Comparison of ENCODE assay signal across 2 cellular contexts in the genomic region with DNA sequence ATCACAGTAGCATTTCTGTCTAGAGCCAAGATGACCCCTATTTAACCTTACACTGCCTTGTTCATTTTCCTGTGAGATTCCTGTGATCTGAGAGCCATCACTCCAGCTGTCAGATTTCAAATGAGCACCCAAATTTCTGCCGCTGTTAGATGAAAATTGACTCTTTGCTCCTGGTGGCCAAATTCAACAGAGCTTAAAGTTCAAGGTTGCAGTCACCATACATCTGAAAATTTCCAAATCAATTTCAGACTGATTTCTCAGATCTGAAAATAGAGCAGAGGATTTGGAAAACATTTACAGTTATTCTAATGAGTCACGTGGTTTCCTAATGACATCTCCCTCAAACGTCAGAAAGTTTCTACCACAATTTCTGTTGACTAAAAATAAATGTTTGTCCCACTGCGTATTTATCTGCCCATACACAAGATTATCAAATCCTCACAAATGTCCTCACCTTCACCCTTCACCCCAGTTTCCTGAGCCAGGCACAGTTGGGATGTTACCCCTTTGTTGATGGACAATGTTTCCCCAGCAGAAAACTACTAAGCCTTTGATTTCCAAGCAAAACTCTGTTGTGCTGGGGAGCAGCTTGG.
TF ChIP-seq lines count a peak whose summit lies in the region.

No MANE protein-coding gene starts in this region.

TF ChIP-seq in K562, 482 proteins besides CTCF, POLR2A, EP300 and RAD21:
- TF ChIP-seq ILF3 (IDR thresholded peaks at IDR 0.05; ENCODE audit: borderline replicate concordance) (no peak), ZNF324 (CRISPR knock-in tag; IDR thresholded peaks at IDR 0.05) (no peak), ZNF143 (CRISPR knock-in tag; IDR thresholded peaks at IDR 0.05) (no peak), KAT2B (IDR thresholded peaks at IDR 0.05; ENCODE audit: low read depth, low read length) (no peak), MAFG (tag; conservative IDR thresholded peaks at IDR 0.05) (no peak), RAD51 (IDR thresholded peaks at IDR 0.05; ENCODE audit: borderline replicate concordance, low read depth) (peak; percentile 72), MEIS2 (IDR thresholded peaks at IDR 0.05; ENCODE audit: partially characterized antibody) (peak; percentile 21), PRPF4 (IDR thresholded peaks at IDR 0.05; ENCODE audit: insufficient read depth, low read depth, low read length, poor library complexity, severe bottlenecking) (no peak), MXI1 (IDR thresholded peaks at IDR 0.05; ENCODE audit: low read depth, low read length) (no peak), ZBTB11 (CRISPR knock-in tag; IDR thresholded peaks at IDR 0.05) (no peak), POLR2AphosphoS5 (IDR thresholded peaks at IDR 0.05; ENCODE audit: control insufficient read depth, insufficient read depth, low read depth, low read length) (no peak), ZNF165 (CRISPR knock-in tag; IDR thresholded peaks at IDR 0.05; ENCODE audit: borderline replicate concordance) (no peak), TFE3 (CRISPR knock-in tag; IDR thresholded peaks at IDR 0.05) (peak; percentile 91), RNF2 (IDR thresholded peaks at IDR 0.05) (no peak), CHD2 (IDR thresholded peaks at IDR 0.05; ENCODE audit: low read depth, low read length) (no peak)

TF ChIP-seq in SK-N-SH, 30 proteins besides CTCF, POLR2A, EP300 and RAD21:
- TF ChIP-seq NRF1 (IDR thresholded peaks at IDR 0.05; ENCODE audit: low read depth, low read length) (no peak), TEAD4 (IDR thresholded peaks at IDR 0.05; ENCODE audit: borderline replicate concordance, insufficient read depth) (no peak), SIN3A (IDR thresholded peaks at IDR 0.05; ENCODE audit: borderline replicate concordance, low read depth, low read length) (no peak)
TF ChIP-seq in SK-N-SH: peak in this region for 0.
